In the genomic region with DNA sequence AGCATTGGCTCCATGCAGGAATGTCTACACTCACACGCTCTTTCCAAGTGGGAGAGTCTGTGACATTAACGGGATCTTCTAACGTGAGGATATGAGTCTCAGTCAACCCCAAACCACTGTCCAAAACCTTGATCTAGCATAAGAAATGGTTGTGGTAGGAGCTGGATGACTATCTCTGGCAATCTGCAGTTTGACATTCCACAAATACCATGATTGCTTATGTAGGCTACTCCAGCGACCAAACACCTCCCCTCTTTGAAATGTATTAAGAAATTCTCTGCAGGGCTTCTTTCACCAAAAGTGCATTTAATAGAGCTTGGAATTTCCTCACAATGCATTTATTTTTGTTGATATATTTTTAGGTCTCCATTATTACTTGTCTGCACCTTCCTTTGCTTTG, we compare ENCODE assay signal across 13 cellular contexts. TPM values are rescaled to one million over a fixed set of nuclear protein-coding genes. Genes with fewer than 3 reads are reported as not detected.
DNase-seq lines count a peak whose midpoint lies in the region; ATAC-seq and TF ChIP-seq lines count a peak whose summit lies in the region.
"Had no signal": no experiment of that assay in that cellular context is flagged by ENCODE, and none has a peak within 500 bp of the region (broad histone marks: within the 10 kb centered on the region; RNA-seq: fewer than 3 reads in every experiment).

No MANE protein-coding gene starts in this region.

- in situ Hi-C loops in T47D (cut with HindIII; ENCODE audit: low pct_unique_long_range_greater_than_20kb, low sequenced_read_pairs): no loop called here

- no peaks in the 10 kb centered on the region for H3K27me3 Mint-ChIP-seq in mesothelial cell of epicardium (ENCODE audit: low read depth)
- no peaks in the 10 kb centered on the region for H3K27me3 Mint-ChIP-seq in activated naive CD4-positive, alpha-beta T cell treated with anti-CD3 and anti-CD28 coated beads for 36 hours (ENCODE audit: low read depth)
- H3K27me3 Mint-ChIP-seq: activated naive CD8-positive, alpha-beta T cell treated with anti-CD3 and anti-CD28 coated beads for 36 hours had no signal

- TF ChIP-seq CTCF in AG09309 (IDR thresholded peaks at IDR 0.05; ENCODE audit: control insufficient read depth, insufficient read depth, low read depth, low read length, missing control alignments): no peak
- no peak for TF ChIP-seq CTCF in mesothelial cell of epicardium (IDR thresholded peaks at IDR 0.05; ENCODE audit: unreplicated experiment)

- peaks cover 36% of the 10 kb centered on the region for H3K36me3 Mint-ChIP-seq in mesothelial cell of epicardium
- peaks cover 37% of the 10 kb centered on the region for H3K36me3 Mint-ChIP-seq in activated naive CD4-positive, alpha-beta T cell treated with anti-CD3 and anti-CD28 coated beads for 36 hours (ENCODE audit: low read depth)

- H3K4me3 Mint-ChIP-seq in mesothelial cell of epicardium: no peak overlapping the region
- H3K4me3 Mint-ChIP-seq in activated naive CD4-positive, alpha-beta T cell treated with anti-CD3 and anti-CD28 coated beads for 36 hours: no peak overlapping the region
- H3K4me3 Mint-ChIP-seq: activated naive CD8-positive, alpha-beta T cell treated with anti-CD3 and anti-CD28 coated beads for 36 hours; neural crest cell had no signal

- no peak for ATAC-seq in HG03460 (IDR thresholded peaks at IDR 0.05; ENCODE audit: unreplicated experiment)
- ATAC-seq: left colon had no signal

- CTCF ChIA-PET in activated naive CD4-positive, alpha-beta T cell treated with anti-CD3 and anti-CD28 coated beads for 36 hours (lab: Charles Lee): interaction anchor here (0.6 kb wide), 1 partner anchor 344 kb away, joined by 3 read pairs; no protein-coding TSS in a partner anchor

- peak; percentile 89 for DNase-seq in AG09309 (ENCODE audit: low read depth)
- DNase-seq in HT1080 (ENCODE audit: low read depth): peak; percentile 63
- peak; percentile 54 to 68 for DNase-seq in T47D (ENCODE audit: low read depth in 1 of 2, low spot score in 1 of 2)
- no peak for DNase-seq in mesothelial cell of epicardium (ENCODE audit: low spot score in 2 of 2, unreplicated experiment in 2 of 2)
- DNase-seq in activated naive CD4-positive, alpha-beta T cell treated with anti-CD3 and anti-CD28 coated beads for 36 hours: no peak
- no peak for DNase-seq in ecto neural progenitor cell (ENCODE audit: low spot score)
- no peak for DNase-seq in DMS153 treated with DMSO at 0.1 percent for 48 hours (lab: John Stamatoyannopoulos, UW; ENCODE audit: unreplicated experiment)
- DNase-seq: activated naive CD8-positive, alpha-beta T cell treated with anti-CD3 and anti-CD28 coated beads for 36 hours; left colon; NCI-H510A had no signal

- H3K4me3 ChIP-seq in AG09309 (ENCODE audit: control insufficient read depth, low read depth, low read length): no peak overlapping the region
- H3K4me3 ChIP-seq: vagina had no signal

- peak overlapping the region; percentile 83 for H3K27ac Mint-ChIP-seq in mesothelial cell of epicardium
- H3K27ac Mint-ChIP-seq in activated naive CD4-positive, alpha-beta T cell treated with anti-CD3 and anti-CD28 coated beads for 36 hours: no peak overlapping the region
- H3K27ac Mint-ChIP-seq: activated naive CD8-positive, alpha-beta T cell treated with anti-CD3 and anti-CD28 coated beads for 36 hours had no signal

- peaks cover under 1% of the 10 kb centered on the region for H3K9me3 Mint-ChIP-seq in mesothelial cell of epicardium
- H3K9me3 Mint-ChIP-seq in activated naive CD4-positive, alpha-beta T cell treated with anti-CD3 and anti-CD28 coated beads for 36 hours: no peaks in the 10 kb centered on the region
- H3K9me3 Mint-ChIP-seq: activated naive CD8-positive, alpha-beta T cell treated with anti-CD3 and anti-CD28 coated beads for 36 hours; neural crest cell had no signal

- peaks cover 22% of the 10 kb centered on the region for H3K4me1 Mint-ChIP-seq in mesothelial cell of epicardium
- no peaks in the 10 kb centered on the region for H3K4me1 Mint-ChIP-seq in activated naive CD4-positive, alpha-beta T cell treated with anti-CD3 and anti-CD28 coated beads for 36 hours (ENCODE audit: low read depth)
- H3K4me1 Mint-ChIP-seq: neural crest cell had no signal

- intact Hi-C loops in activated naive CD4-positive, alpha-beta T cell treated with anti-CD3 and anti-CD28 coated beads for 36 hours (cut with micrococcal nuclease): no loop called here

RNA-seq across cellular contexts. Expression of a gene that starts 14.1 kb away (rescaled TPM):
- total RNA-seq in HT1080 (2014; rRNA removed; shearing (Covaris generic)): 23.4 and 26.0 TPM in 2 replicates
- polyA plus RNA-seq in HT1080 (2015; cell fraction: cytosol; rRNA removed): 19.5 and 22.6 TPM in 2 replicates
- 26.3 and 29.2 TPM in 2 replicates for polyA plus RNA-seq in HT1080 (2015; cell fraction: nucleus; rRNA removed)
- total RNA-seq in mesothelial cell of epicardium: 41.7 to 44.5 TPM (median 42.6 TPM) in 3 replicates
- 10 to 100 TPM; 18.3 to 19.0 TPM for total RNA-seq in activated naive CD4-positive, alpha-beta T cell treated with anti-CD3 and anti-CD28 coated beads for 36 hours

Comparison
In these comparisons a context has a peak if more than half of its experiments do, and no peak if none do; other contexts are left out.
1. DNase-seq: peak in AG09309 (single experiment), HT1080 (single experiment) and T47D (2 of 2); none in mesothelial cell of epicardium (0 of 2), activated naive CD4-positive, alpha-beta T cell treated with anti-CD3 and anti-CD28 coated beads for 36 hours (single experiment), ecto neural progenitor cell (single experiment) and DMS153 treated with DMSO at 0.1 percent for 48 hours (single experiment).